Comparison of ENCODE assay signal across 8 cellular contexts in the genomic region with DNA sequence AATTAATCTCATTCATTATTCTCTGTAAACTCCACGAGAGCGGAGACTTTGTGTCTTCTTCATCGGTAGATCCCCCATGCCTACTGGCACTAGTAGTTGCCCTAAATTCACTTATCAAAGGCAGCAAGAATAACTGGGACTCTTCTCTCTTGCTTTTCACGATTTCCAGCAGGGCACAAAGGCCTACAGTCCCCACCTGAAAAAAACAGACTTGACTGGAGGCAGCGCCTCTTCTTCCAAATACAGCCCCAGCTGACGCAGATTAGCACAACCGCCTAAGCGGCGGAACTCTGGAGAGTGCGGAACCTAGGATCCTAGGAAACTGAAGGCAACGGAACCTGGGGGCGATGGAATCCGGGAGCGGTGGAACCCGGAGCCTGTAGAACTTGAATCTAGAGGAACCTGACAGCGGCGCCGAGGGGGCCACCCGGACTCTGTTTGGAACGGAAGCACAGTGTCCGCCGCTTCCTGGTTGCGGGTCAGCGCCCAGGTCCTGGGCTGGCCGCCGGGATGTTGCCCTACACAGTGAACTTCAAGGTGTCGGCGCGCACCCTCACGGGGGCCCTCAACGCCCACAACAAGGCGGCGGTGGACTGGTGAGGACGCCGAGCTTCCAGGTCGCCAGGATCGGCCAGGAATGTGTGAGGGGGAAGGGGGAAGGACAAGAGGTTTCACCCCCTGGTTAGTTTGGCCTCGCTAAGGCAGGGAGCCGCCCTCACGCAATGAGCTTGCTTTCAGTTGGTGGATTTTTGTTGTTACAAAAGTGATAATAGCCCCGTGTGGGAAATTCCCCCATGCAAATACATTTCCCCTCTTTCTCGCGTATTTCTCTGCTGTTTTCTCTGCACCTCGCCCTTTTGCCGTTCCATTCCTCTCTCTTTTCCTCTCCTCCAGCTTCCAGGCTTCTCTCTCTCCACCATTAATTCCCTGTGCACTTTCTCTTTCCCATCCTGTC. TPM values are rescaled to one million over a fixed set of nuclear protein-coding genes. Genes with fewer than 3 reads are reported as not detected.
DNase-seq lines count a peak whose midpoint lies in the region; ATAC-seq and TF ChIP-seq lines count a peak whose summit lies in the region.

A gene with protein sequence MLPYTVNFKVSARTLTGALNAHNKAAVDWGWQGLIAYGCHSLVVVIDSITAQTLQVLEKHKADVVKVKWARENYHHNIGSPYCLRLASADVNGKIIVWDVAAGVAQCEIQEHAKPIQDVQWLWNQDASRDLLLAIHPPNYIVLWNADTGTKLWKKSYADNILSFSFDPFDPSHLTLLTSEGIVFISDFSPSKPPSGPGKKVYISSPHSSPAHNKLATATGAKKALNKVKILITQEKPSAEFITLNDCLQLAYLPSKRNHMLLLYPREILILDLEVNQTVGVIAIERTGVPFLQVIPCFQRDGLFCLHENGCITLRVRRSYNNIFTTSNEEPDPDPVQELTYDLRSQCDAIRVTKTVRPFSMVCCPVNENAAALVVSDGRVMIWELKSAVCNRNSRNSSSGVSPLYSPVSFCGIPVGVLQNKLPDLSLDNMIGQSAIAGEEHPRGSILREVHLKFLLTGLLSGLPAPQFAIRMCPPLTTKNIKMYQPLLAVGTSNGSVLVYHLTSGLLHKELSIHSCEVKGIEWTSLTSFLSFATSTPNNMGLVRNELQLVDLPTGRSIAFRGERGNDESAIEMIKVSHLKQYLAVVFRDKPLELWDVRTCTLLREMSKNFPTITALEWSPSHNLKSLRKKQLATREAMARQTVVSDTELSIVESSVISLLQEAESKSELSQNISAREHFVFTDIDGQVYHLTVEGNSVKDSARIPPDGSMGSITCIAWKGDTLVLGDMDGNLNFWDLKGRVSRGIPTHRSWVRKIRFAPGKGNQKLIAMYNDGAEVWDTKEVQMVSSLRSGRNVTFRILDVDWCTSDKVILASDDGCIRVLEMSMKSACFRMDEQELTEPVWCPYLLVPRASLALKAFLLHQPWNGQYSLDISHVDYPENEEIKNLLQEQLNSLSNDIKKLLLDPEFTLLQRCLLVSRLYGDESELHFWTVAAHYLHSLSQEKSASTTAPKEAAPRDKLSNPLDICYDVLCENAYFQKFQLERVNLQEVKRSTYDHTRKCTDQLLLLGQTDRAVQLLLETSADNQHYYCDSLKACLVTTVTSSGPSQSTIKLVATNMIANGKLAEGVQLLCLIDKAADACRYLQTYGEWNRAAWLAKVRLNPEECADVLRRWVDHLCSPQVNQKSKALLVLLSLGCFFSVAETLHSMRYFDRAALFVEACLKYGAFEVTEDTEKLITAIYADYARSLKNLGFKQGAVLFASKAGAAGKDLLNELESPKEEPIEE (plus strand): TSS at position 452 of the 955 bp plus-strand sequence. CDS start 59 bp downstream, at position 511.

- H3K4me1 ChIP-seq in iPS DF 6.9 (ENCODE audit: control insufficient read depth, insufficient read depth, low read length) (no peaks in the 10 kb centered on the region), gastrocnemius medialis (peaks cover 12 to 20% of the 10 kb centered on the region in 2 donors)

- H3K36me3 ChIP-seq in brain microvascular endothelial cell (replicated peaks) (no peaks in the 10 kb centered on the region), iPS DF 6.9 (ENCODE audit: control insufficient read depth, insufficient read depth, low read length) (no peaks in the 10 kb centered on the region), gastrocnemius medialis (peaks cover 0 to 16% of the 10 kb centered on the region in 2 donors)

- ATAC-seq in GM18520 (IDR thresholded peaks at IDR 0.05; ENCODE audit: unreplicated experiment) (peak; percentile 82), HG03060 (IDR thresholded peaks at IDR 0.05; ENCODE audit: low read depth, unreplicated experiment) (peak; percentile 93), gastrocnemius medialis (peak; percentile 97 to 98)

- in situ Hi-C loops in brain microvascular endothelial cell (cut with HindIII; ENCODE audit: low pct_ligation_motif_present, low sequenced_read_pairs) (no loop called here), gastrocnemius medialis (cut with MboI; ENCODE audit: low sequenced_read_pairs in 4 of 4) (no loop called here)

- H3K27ac ChIP-seq in brain microvascular endothelial cell (peak within 1 kb of the TSS; percentile 65), iPS DF 6.9 (ENCODE audit: low read length) (no peak within 1 kb of the TSS), gastrocnemius medialis (peak within 1 kb of the TSS; percentile 81 to 91 (median 87))

- H3K4me3 ChIP-seq in brain microvascular endothelial cell (ENCODE audit: low read depth, low read length) (peak within 1 kb of the TSS; percentile 97), iPS DF 6.9 (ENCODE audit: low read length) (peak within 1 kb of the TSS; percentile 92; the same call in 1 of the 2 replicates), gastrocnemius medialis (peak within 1 kb of the TSS; percentile 91 to 95 (median 92))

- intact Hi-C loops in gastrocnemius medialis (cut with DNase I; ENCODE audit: low total_unique reads): no loop called here

- no CpG with 5 or more reads among the region's 45 CpGs for WGBS in iPS DF 6.9 (ENCODE audit: insufficient coverage, insufficient read length)

- H3K27me3 ChIP-seq in brain microvascular endothelial cell (replicated peaks) (no peaks in the 10 kb centered on the region), iPS DF 6.9 (ENCODE audit: control insufficient read depth, insufficient read depth, low read length) (no peaks in the 10 kb centered on the region), gastrocnemius medialis (no peaks in the 10 kb centered on the region)

- TF ChIP-seq CTCF in brain microvascular endothelial cell (IDR thresholded peaks at IDR 0.05; ENCODE audit: low read depth, low read length, missing control alignments): no peak
- no peak for TF ChIP-seq CTCF in gastrocnemius medialis (IDR thresholded peaks at IDR 0.05 in 4 of 5, conservative IDR thresholded peaks at IDR 0.05 in 1 of 5)

- TF ChIP-seq POLR2A in gastrocnemius medialis (IDR thresholded peaks at IDR 0.05): peak; percentile 32 to 63

- DNase-seq in A172 (ENCODE audit: low spot score) (peak; percentile 67), NCI-H2107 treated with DMSO at 0.1 percent for 48 hours (lab: John Stamatoyannopoulos, UW; ENCODE audit: unreplicated experiment) (peak; percentile 57), UCSD-AML1 (lab: John Stamatoyannopoulos, UW; ENCODE audit: unreplicated experiment) (peak; percentile 91), brain microvascular endothelial cell (peak; percentile 94), iPS DF 6.9 (ENCODE audit: low read depth, low spot score) (peak; percentile 79), gastrocnemius medialis (peak; percentile 73 to 83)

- H3K9me3 ChIP-seq in iPS DF 6.9 (ENCODE audit: control insufficient read depth, insufficient read depth, low read length): no peaks in the 10 kb centered on the region
- no peaks in the 10 kb centered on the region for H3K9me3 ChIP-seq in gastrocnemius medialis

RNA-seq across cellular contexts. Expression of the gene that starts here (rescaled TPM):
- 72.4 and 84.0 TPM in 2 replicates for total RNA-seq in A172 (2014; rRNA removed; shearing (Covaris generic))
- 10 to 100 TPM in 1 of 4 donors, 1 to 10 TPM in 3; 4.9 to 22.8 (median 7.8) TPM for total RNA-seq in gastrocnemius medialis
